Comparison of ENCODE assay signal across 7 cellular contexts in genomic region chr7:38374507-38374906, GRCh38.
DNase-seq lines count a peak whose midpoint lies in the region; ATAC-seq, FAIRE-seq and TF ChIP-seq lines count a peak whose summit lies in the region.

No MANE protein-coding gene starts in this region.

- no peaks in the 10 kb centered on the region for H3K36me3 ChIP-seq in SJCRH30
- H3K36me3 ChIP-seq in GM12878 (ENCODE audit: control insufficient read depth in 2 of 2, insufficient read depth in 2 of 2, low read length in 1 of 2), result no peaks in the 10 kb centered on the region
- no peaks in the 10 kb centered on the region for H3K36me3 ChIP-seq in lung (ENCODE audit: control insufficient read depth in 2 of 2, insufficient read depth in 2 of 2, low read length in 2 of 2)

- no peaks in the 10 kb centered on the region for H3K27me3 Mint-ChIP-seq in H9 (ENCODE audit: low read depth)

- H4K20me1 ChIP-seq in H9 (ENCODE audit: control insufficient read depth, insufficient read depth, insufficient read length) (no peaks in the 10 kb centered on the region), GM12878 (ENCODE audit: control insufficient read depth, insufficient read depth) (no peaks in the 10 kb centered on the region)

- FAIRE-seq in GM12878 (lab: Jason Lieb, UNC), result no peak
- FAIRE-seq in urothelium cell line (lab: Jason Lieb, UNC), result peak; percentile 48

- H3K4ac ChIP-seq in H9 (ENCODE audit: low read depth, low read length), result no peak overlapping the region

- TF ChIP-seq EP300 in GM12878 (IDR thresholded peaks at IDR 0.05; ENCODE audit: borderline replicate concordance in 1 of 2, control insufficient read depth in 1 of 2, low read depth in 2 of 2, low read length in 2 of 2), result no peak

- DNase-seq in EH (ENCODE audit: low read depth) (peak; percentile 28), H9 (no peak), SJCRH30 (peak; percentile 61 to 79), GM12878 (ENCODE audit: low read depth, low spot score) (no peak), lung (ENCODE audit: low spot score) (no peak), urothelium cell line (ENCODE audit: low spot score) (no peak)

- H2BK5ac ChIP-seq in H9 (ENCODE audit: insufficient read length, low read length), result no peak overlapping the region

- H3K23ac ChIP-seq in H9 (ENCODE audit: insufficient read length, low read depth, low read length), result no peak overlapping the region

- H2AK5ac ChIP-seq in H9 (ENCODE audit: insufficient read length, low read length), result no peak overlapping the region

- H3K4me3 Mint-ChIP-seq in H9, result no peak overlapping the region

- H3K36me3 Mint-ChIP-seq in H9 (ENCODE audit: insufficient read depth in 1 of 3, low read depth in 3 of 3), result no peaks in the 10 kb centered on the region

- in situ Hi-C loops in GM12878 (cut with MboI), result loop anchor here (25.0 kb wide), 1 partner anchor 1363 kb away; no protein-coding TSS in a partner anchor

- H3K4me1 Mint-ChIP-seq in H9, result peaks cover 7% of the 10 kb centered on the region in 2 experiments

- no peak overlapping the region for H3K14ac ChIP-seq in H9 (ENCODE audit: insufficient read depth, low read length)

- TF ChIP-seq RAD21 in GM12878 (IDR thresholded peaks at IDR 0.05; ENCODE audit: insufficient read depth, low read depth, low read length), result peak; percentile 48; the same call in 1 of the 2 replicates

- H3K9me3 ChIP-seq in H9 (ENCODE audit: control insufficient read depth, low read depth, low read length) (no peaks in the 10 kb centered on the region), SJCRH30 (replicated peaks) (no peaks in the 10 kb centered on the region), GM12878 (replicated peaks; ENCODE audit: control insufficient read depth, insufficient read depth, low read length) (no peaks in the 10 kb centered on the region), lung (ENCODE audit: control insufficient read depth in 2 of 2, insufficient read depth in 1 of 2, low read length in 1 of 2) (no peaks in the 10 kb centered on the region)

- H4K5ac ChIP-seq in H9 (ENCODE audit: insufficient read length, low read depth, low read length), result no peak overlapping the region

- no peak overlapping the region for H3K27ac Mint-ChIP-seq in H9

- H3K4me3 ChIP-seq in SJCRH30 (no peak overlapping the region), GM12878 (no peak overlapping the region), lung (no peak overlapping the region)

- no peak overlapping the region for H3K56ac ChIP-seq in H9 (ENCODE audit: insufficient read length, low read depth, low read length)

- H4K8ac ChIP-seq in H9 (replicated peaks; ENCODE audit: insufficient read length, low read depth, low read length), result no peak overlapping the region

- TF ChIP-seq POLR2A in GM12878 (IDR thresholded peaks at IDR 0.05; ENCODE audit: low read depth, low read length), result no peak

- H3K4me1 ChIP-seq in H9 (ENCODE audit: insufficient read depth, low read length) (no peaks in the 10 kb centered on the region), SJCRH30 (peaks cover 8% of the 10 kb centered on the region), GM12878 (ENCODE audit: control insufficient read depth, insufficient read depth, low read length) (peaks cover 7% of the 10 kb centered on the region), lung (ENCODE audit: control insufficient read depth in 2 of 2, insufficient read depth in 2 of 2, low read length in 2 of 2) (no peaks in the 10 kb centered on the region)

- no peak overlapping the region for H2BK15ac ChIP-seq in H9 (ENCODE audit: low read depth, low read length)

- no peaks in the 10 kb centered on the region for H3K9me3 Mint-ChIP-seq in H9

- WGBS in H9 (ENCODE audit: extremely low coverage, insufficient read length, low lambda C conversion rate), result no CpG with 5 or more reads among the region's 6 CpGs
- 27% methylated on average over 6 of the region's 6 CpGs for WGBS in GM12878 (ENCODE audit: insufficient coverage, insufficient replicate concordance, low lambda C conversion rate, missing lambda C conversion rate)
- 33 to 36% methylated on average over 6 of the region's 6 CpGs for WGBS in lung, 2 donors

- SMC1A ChIA-PET in GM12878 (lab: Charles Lee; ENCODE audit: uncharacterized antibody, unreplicated experiment), result interaction anchor here (0.6 to 3.6 kb wide), 14 partner anchors 9 to 457 kb away, joined by 3 to 19 read pairs (median 4); partner anchors contain the start of gene SFRP4

- BruUV-seq in GM12878 (replicated peaks; lab: Mats Ljungman, UMichigan), result no TSS peak

- H3K27me3 ChIP-seq in H9 (ENCODE audit: insufficient read depth, low read length) (no peaks in the 10 kb centered on the region), SJCRH30 (no peaks in the 10 kb centered on the region; the same call in 1 of the 2 replicates), GM12878 (replicated peaks in 1 of 2; ENCODE audit: control insufficient read depth in 2 of 2, insufficient read depth in 2 of 2, low read length in 1 of 2) (no peaks in the 10 kb centered on the region), lung (ENCODE audit: control insufficient read depth, insufficient read depth) (no peaks in the 10 kb centered on the region)

- no peak overlapping the region for H4K91ac ChIP-seq in H9 (ENCODE audit: insufficient read length, low read depth, low read length)

- no peak overlapping the region for H2BK20ac ChIP-seq in H9 (ENCODE audit: low read depth, low read length, poor library complexity, severe bottlenecking)

- intact Hi-C loops in GM12878 (cut with micrococcal nuclease; ENCODE audit: unreplicated experiment), result loop anchor here (5.0 kb wide), 1 partner anchor 37 kb away; no protein-coding TSS in a partner anchor

- H3K4me2 ChIP-seq in H9 (ENCODE audit: insufficient read depth, insufficient read length, low read length) (no peak overlapping the region), GM12878 (ENCODE audit: control insufficient read depth, insufficient read depth) (no peak overlapping the region)

- no peak overlapping the region for H3K18ac ChIP-seq in H9 (ENCODE audit: insufficient read length, low read depth, low read length)

- H2AFZ ChIP-seq in H9 (ENCODE audit: low read length) (no peak overlapping the region), GM12878 (ENCODE audit: control insufficient read depth, low read depth, low read length) (no peak overlapping the region)

- RAD21 ChIA-PET in GM12878 (lab: Charles Lee; ENCODE audit: unreplicated experiment), result interaction anchor here (0.6 to 2.2 kb wide), 13 partner anchors 20 to 474 kb away, joined by 3 to 11 read pairs (median 4); no protein-coding TSS in a partner anchor

- H3K79me2 ChIP-seq in H9 (ENCODE audit: insufficient read depth, low read length) (no peaks in the 10 kb centered on the region), GM12878 (ENCODE audit: control insufficient read depth, insufficient read depth, low read length) (peaks cover 4% of the 10 kb centered on the region)

- H2BK12ac ChIP-seq in H9 (ENCODE audit: insufficient read length, low read depth, low read length), result no peak overlapping the region

- ATAC-seq in GM12878, result peak; percentile 53
- no peak for ATAC-seq in lung (ENCODE audit: insufficient read depth, low FRiP score)
- no peak for ATAC-seq in GM19397 (IDR thresholded peaks at IDR 0.05; ENCODE audit: unreplicated experiment)

- no peaks in the 10 kb centered on the region for H3K23me2 ChIP-seq in H9 (ENCODE audit: insufficient read length, low read depth, low read length, poor library complexity, severe bottlenecking)

- no peak overlapping the region for H3T11ph ChIP-seq in H9 (ENCODE audit: low read length)

- CTCF ChIA-PET in GM12878 (lab: Yijun Ruan, JAX), result interaction anchor here (0.6 to 6.9 kb wide), 36 partner anchors 9 to 1833 kb away, joined by 3 to 77 read pairs (median 5); partner anchors contain the start of gene SFRP4

- H2BK120ac ChIP-seq in H9 (ENCODE audit: low read depth, low read length, poor library complexity, severe bottlenecking), result no peak overlapping the region

- no peaks in the 10 kb centered on the region for H3K79me1 ChIP-seq in H9 (ENCODE audit: insufficient read depth, low read depth, low read length, poor library complexity, severe bottlenecking)

- TF ChIP-seq CTCF in H9 (conservative IDR thresholded peaks at IDR 0.05), result peak; percentile 76
- TF ChIP-seq CTCF in GM12878 (IDR thresholded peaks at IDR 0.05 in 2 of 3, conservative IDR thresholded peaks at IDR 0.05 in 1 of 3; ENCODE audit: control insufficient read depth in 2 of 3, extremely low read depth in 1 of 3, insufficient read depth in 1 of 3, low read depth in 3 of 3, low read length in 3 of 3), result peak; percentile 49 to 72 (median 55)
- peak; percentile 12 for TF ChIP-seq CTCF in lung (IDR thresholded peaks at IDR 0.05; ENCODE audit: control extremely low read depth, extremely low read depth)

- H3K9ac ChIP-seq in H9 (ENCODE audit: extremely low read depth, insufficient read length, low read length), result no peak overlapping the region
- H3K9ac ChIP-seq in GM12878 (ENCODE audit: control insufficient read depth, insufficient read depth, low read length), result no peak overlapping the region

- POLR2A ChIA-PET in GM12878 (lab: Charles Lee), result no interaction called here

- no peak overlapping the region for H3K27ac ChIP-seq in H9 (ENCODE audit: insufficient read length, low read depth, low read length)
- no peak overlapping the region for H3K27ac ChIP-seq in SJCRH30
- H3K27ac ChIP-seq in GM12878 (ENCODE audit: control insufficient read depth, insufficient read depth), result no peak overlapping the region
- H3K27ac ChIP-seq in lung (ENCODE audit: low read depth in 1 of 2, low read length in 1 of 2), result no peak overlapping the region

TF ChIP-seq in GM12878, 131 proteins besides CTCF, POLR2A, EP300 and RAD21 (continues in another document):
- no peak for TF ChIP-seq ZBTB4 (CRISPR knock-in tag; IDR thresholded peaks at IDR 0.05)

Comparison
In these comparisons a context has a peak if more than half of its experiments do, and no peak if none do; other contexts are left out.
1. DNase-seq: peak in EH (single experiment) and SJCRH30 (2 of 2); none in H9 (single experiment), GM12878 (single experiment), lung (single experiment) and urothelium cell line (single experiment).
2. CTCF ChIP-seq: peak in every context shown above with its lines; median percentile 76 in H9; 55 in GM12878; 12 in lung.